Comparison of ENCODE assay signal across 8 cellular contexts in the genomic region with DNA sequence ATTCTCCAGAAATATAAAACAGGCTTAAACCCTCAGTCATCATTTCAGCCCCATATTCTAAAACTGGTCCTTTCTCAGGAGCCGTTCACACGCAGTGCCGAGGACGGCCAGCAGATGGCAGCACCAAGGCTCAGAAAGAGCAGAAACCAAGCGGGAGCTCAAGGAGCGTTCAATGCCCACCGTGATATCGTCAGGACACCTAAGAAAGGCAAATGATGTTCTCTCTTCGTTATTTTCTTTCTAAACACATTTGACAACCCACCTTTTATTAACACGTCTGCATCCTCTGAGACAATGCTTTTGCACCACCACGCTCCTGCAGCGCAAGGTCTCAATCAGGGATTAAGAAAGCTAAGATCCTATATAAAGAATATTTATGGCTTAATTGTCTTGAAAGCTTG. TPM values are rescaled to one million over a fixed set of nuclear protein-coding genes. Genes with fewer than 3 reads are reported as not detected.
DNase-seq lines count a peak whose midpoint lies in the region; ATAC-seq, FAIRE-seq and TF ChIP-seq lines count a peak whose summit lies in the region.

No MANE protein-coding gene starts in this region.

- POLR2A ChIA-PET in activated CD4-positive, alpha-beta T cell treated with anti-CD3 and anti-CD28 coated beads, Interleukin-2, amount 10 ng/mL, durations not matched to agents 7 days and 5 days (lab: Charles Lee), result no interaction called here
- POLR2A ChIA-PET in HepG2 (lab: Yijun Ruan, JAX), result interaction anchor here (0.6 to 3.3 kb wide), 3 partner anchors 21 to 51 kb away, joined by 4 to 47 read pairs (median 16); a partner anchor contains a TSS

- ATAC-seq in HG03139 (IDR thresholded peaks at IDR 0.05; ENCODE audit: unreplicated experiment) (peak; percentile 75), HepG2 (peak; percentile 43), HG02870 (IDR thresholded peaks at IDR 0.05; ENCODE audit: unreplicated experiment) (no peak)

- no peaks in the 10 kb centered on the region for H3K9me3 ChIP-seq in HepG2 (ENCODE audit: low read length)

- no peak overlapping the region for H3K4me3 Mint-ChIP-seq in activated CD4-positive, alpha-beta T cell treated with anti-CD3 and anti-CD28 coated beads, Interleukin-2, amount 10 ng/mL, durations not matched to agents 7 days and 5 days

- peak overlapping the region; percentile 69 for H2AFZ ChIP-seq in HepG2 (ENCODE audit: low read length)

- peak; percentile 68 for FAIRE-seq in HepG2 (lab: Jason Lieb, UNC)

- intact Hi-C loops in HepG2 (cut with micrococcal nuclease; ENCODE audit: unreplicated experiment), result loop anchor here (1.0 to 5.0 kb wide), 4 partner anchors 20 to 139 kb away; a partner anchor contains a TSS

- TF ChIP-seq RAD21 in HepG2 (CRISPR knock-in tag; IDR thresholded peaks at IDR 0.05), result peak; percentile 90

- TF ChIP-seq CTCF in GM12874 (IDR thresholded peaks at IDR 0.05; ENCODE audit: insufficient read depth, low read depth, low read length) (peak; percentile 86), coronary artery (IDR thresholded peaks at IDR 0.05) (peak; percentile 74), HepG2 (CRISPR knock-in tag; IDR thresholded peaks at IDR 0.05) (peak; percentile 91)

- WGBS in HepG2 (ENCODE audit: low lambda C conversion rate), result 16% methylated on average over 12 of the region's 12 CpGs

- H3K4me1 ChIP-seq in HepG2 (ENCODE audit: insufficient read depth, low read length), result peaks cover 56% of the 10 kb centered on the region

- H3K9ac ChIP-seq in HepG2 (ENCODE audit: insufficient read depth, low read depth, low read length), result no peak overlapping the region

- TF ChIP-seq POLR2A in HepG2 (IDR thresholded peaks at IDR 0.05; ENCODE audit: insufficient read depth in 1 of 2, low read depth in 2 of 2, low read length in 2 of 2), result no peak

- peaks cover 8% of the 10 kb centered on the region for H3K4me1 Mint-ChIP-seq in activated CD4-positive, alpha-beta T cell treated with anti-CD3 and anti-CD28 coated beads, Interleukin-2, amount 10 ng/mL, durations not matched to agents 7 days and 5 days

- H3K4me3 ChIP-seq in coronary artery, result no peak overlapping the region
- peak overlapping the region in 2 of 3 experiments; percentile 8 to 38; a peak in 3 of 6 replicates for H3K4me3 ChIP-seq in HepG2 (replicated peaks in 1 of 3; ENCODE audit: insufficient read depth in 1 of 3, low read depth in 2 of 3, low read length in 3 of 3)

- DNase-seq in NCI-H345 treated with DMSO at 0.1 percent for 48 hours (lab: John Stamatoyannopoulos, UW; ENCODE audit: unreplicated experiment) (peak; percentile 32), coronary artery (ENCODE audit: low spot score) (peak; percentile 49), HepG2 (ENCODE audit: low spot score) (peak; percentile 57)
- DNase-seq in activated CD4-positive, alpha-beta T cell treated with anti-CD3 and anti-CD28 coated beads, Interleukin-2, amount 10 ng/mL, durations not matched to agents 7 days and 5 days, result peak; percentile 84
- DNase-seq in stimulated activated CD4-positive, alpha-beta T cell treated with anti-CD3 and anti-CD28 coated beads, Interleukin-4, amount 100 ng/mL, for 48 hours (ENCODE audit: low read depth in 2 of 2), result peak; percentile 74 to 95

- no peaks in the 10 kb centered on the region for H3K36me3 ChIP-seq in HepG2 (replicated peaks in 1 of 2; ENCODE audit: control insufficient read depth in 1 of 2, insufficient read depth in 2 of 2, low read length in 2 of 2)

- TF ChIP-seq EP300 in HepG2 (IDR thresholded peaks at IDR 0.05; ENCODE audit: low read depth in 2 of 2, low read length in 2 of 2) (no peak), HepG2 (CRISPR knock-in tag; IDR thresholded peaks at IDR 0.05; ENCODE audit: borderline replicate concordance) (no peak)

- H3K27me3 Mint-ChIP-seq in activated CD4-positive, alpha-beta T cell treated with anti-CD3 and anti-CD28 coated beads, Interleukin-2, amount 10 ng/mL, durations not matched to agents 7 days and 5 days, result peaks cover 29% of the 10 kb centered on the region

- H3K79me2 ChIP-seq in HepG2 (ENCODE audit: insufficient read depth, low read length), result no peaks in the 10 kb centered on the region

- H3K27me3 ChIP-seq in HepG2 (ENCODE audit: control insufficient read depth in 1 of 2, insufficient read depth in 2 of 2, low read length in 2 of 2), result no peaks in the 10 kb centered on the region

- CTCF ChIA-PET in activated CD4-positive, alpha-beta T cell treated with anti-CD3 and anti-CD28 coated beads, Interleukin-2, amount 10 ng/mL, durations not matched to agents 7 days and 5 days (lab: Charles Lee), result interaction anchor here (0.8 to 3.9 kb wide), 16 partner anchors 9 to 364 kb away, joined by 3 to 30 read pairs (median 4); no protein-coding TSS in a partner anchor
- CTCF ChIA-PET in HepG2 (lab: Yijun Ruan, JAX; ENCODE audit: low intra/inter-chr PET ratio, low total read pairs), result interaction anchor here (0.6 to 2.9 kb wide), 3 partner anchors 30 to 140 kb away, joined by 3 to 21 read pairs (median 3); a partner anchor contains a TSS

- H4K20me1 ChIP-seq in HepG2 (ENCODE audit: insufficient read depth, low read length), result no peaks in the 10 kb centered on the region

- H3K27ac Mint-ChIP-seq in activated CD4-positive, alpha-beta T cell treated with anti-CD3 and anti-CD28 coated beads, Interleukin-2, amount 10 ng/mL, durations not matched to agents 7 days and 5 days, result no peak overlapping the region

- H3K27ac ChIP-seq in coronary artery (no peak overlapping the region), HepG2 (ENCODE audit: extremely low read length, insufficient read depth, low read length) (no peak overlapping the region)

- H3K36me3 Mint-ChIP-seq in activated CD4-positive, alpha-beta T cell treated with anti-CD3 and anti-CD28 coated beads, Interleukin-2, amount 10 ng/mL, durations not matched to agents 7 days and 5 days (ENCODE audit: low read depth), result no peaks in the 10 kb centered on the region

- in situ Hi-C loops in HepG2 (cut with HindIII; ENCODE audit: extremely low pct_ligation_motif_present, low pct_unique_long_range_greater_than_20kb), result no loop called here

- peak overlapping the region; percentile 82 for H3K4me2 ChIP-seq in HepG2 (ENCODE audit: low read depth, low read length)

- H3K9me3 Mint-ChIP-seq in activated CD4-positive, alpha-beta T cell treated with anti-CD3 and anti-CD28 coated beads, Interleukin-2, amount 10 ng/mL, durations not matched to agents 7 days and 5 days, result no peaks in the 10 kb centered on the region

- BruUV-seq in HepG2 (replicated peaks; lab: Mats Ljungman, UMichigan), result no TSS peak

TF ChIP-seq in HepG2, 621 proteins besides CTCF, POLR2A, EP300 and RAD21 (continues in another document):
- TF ChIP-seq AHR (CRISPR knock-in tag; IDR thresholded peaks at IDR 0.05), result no peak
- TF ChIP-seq NFRKB (IDR thresholded peaks at IDR 0.05), result no peak

RNA-seq across cellular contexts. Expression of a gene that starts 45.7 kb away (rescaled TPM):
- 10 to 100 TPM; 82.7 to 84.8 TPM for total RNA-seq in activated CD4-positive, alpha-beta T cell treated with anti-CD3 and anti-CD28 coated beads, Interleukin-2, amount 10 ng/mL, durations not matched to agents 7 days and 5 days
- 22.3 and 28.9 TPM in 2 replicates for total RNA-seq in HepG2 (2016; rRNA removed; fragmentation: Illumina TruSeq; extraction: Trizol)
- 316 and 350 TPM in 2 replicates for total RNA-seq in HepG2 (2016; cell fraction: cytosol; rRNA removed; fragmentation: Illumina TruSeq; extraction: Trizol; ENCODE audit: low read depth)
- total RNA-seq in HepG2 (2016; cell fraction: insoluble cytoplasmic fraction; rRNA removed; fragmentation: Illumina TruSeq; extraction: Trizol), result 18.9 and 26.2 TPM in 2 replicates
- 57.6 and 59.9 TPM in 2 replicates for total RNA-seq in HepG2 (2016; cell fraction: membrane; rRNA removed; fragmentation: Illumina TruSeq; extraction: Trizol)
- total RNA-seq in HepG2 (2016; cell fraction: nucleus; rRNA removed; fragmentation: Illumina TruSeq; extraction: Trizol), result 50.1 and 55.5 TPM in 2 replicates
- polyA plus RNA-seq in HepG2 (2011; rRNA removed), result 12.4 TPM in 2 replicates
- polyA plus RNA-seq in HepG2 (2011; cell fraction: cytosol; rRNA removed), result 5.1 and 5.5 TPM in 2 replicates
- 79.7 and 90.7 TPM in 2 replicates for polyA plus RNA-seq in HepG2 (2011; cell fraction: nucleus; rRNA removed)
- 26.4 and 28.0 TPM in 2 replicates for polyA plus RNA-seq in HepG2 (2012)
- polyA plus RNA-seq in HepG2 (2016; cell fraction: cytosol; fragmentation: Illumina TruSeq; extraction: Trizol; ENCODE audit: low read depth), result 3.1 and 3.3 TPM in 2 replicates
- polyA plus RNA-seq in HepG2 (2016; cell fraction: insoluble cytoplasmic fraction; fragmentation: Illumina TruSeq; extraction: Trizol; ENCODE audit: low read depth), result 10.1 and 11.9 TPM in 2 replicates
- polyA plus RNA-seq in HepG2 (2016; cell fraction: membrane; fragmentation: Illumina TruSeq; extraction: Trizol; ENCODE audit: low read depth), result 4.5 and 4.7 TPM in 2 replicates
- polyA plus RNA-seq in HepG2 (2016; cell fraction: nucleus; fragmentation: Illumina TruSeq; extraction: Trizol; ENCODE audit: insufficient read depth, low read depth), result 38.9 and 41.2 TPM in 2 replicates
- polyA minus RNA-seq in HepG2 (2011; rRNA and poly(A)+ RNA removed; ENCODE audit: low replicate concordance), result 18.7 and 23.4 TPM in 2 replicates
- 21.6 and 23.1 TPM in 2 replicates for polyA minus RNA-seq in HepG2 (2011; cell fraction: cytosol; rRNA and poly(A)+ RNA removed)
- polyA minus RNA-seq in HepG2 (2011; cell fraction: nucleus; rRNA and poly(A)+ RNA removed), result 99.0 and 111 TPM in 2 replicates

RNA-seq across cellular contexts. Expression of a gene that starts 52.5 kb away (rescaled TPM):
- total RNA-seq in activated CD4-positive, alpha-beta T cell treated with anti-CD3 and anti-CD28 coated beads, Interleukin-2, amount 10 ng/mL, durations not matched to agents 7 days and 5 days, result not detected
- not detected in 2 replicates for total RNA-seq in HepG2 (2016; rRNA removed; fragmentation: Illumina TruSeq; extraction: Trizol)
- not detected in 2 replicates for total RNA-seq in HepG2 (2016; cell fraction: cytosol; rRNA removed; fragmentation: Illumina TruSeq; extraction: Trizol; ENCODE audit: low read depth)
- total RNA-seq in HepG2 (2016; cell fraction: insoluble cytoplasmic fraction; rRNA removed; fragmentation: Illumina TruSeq; extraction: Trizol), result not detected in 2 replicates
- total RNA-seq in HepG2 (2016; cell fraction: membrane; rRNA removed; fragmentation: Illumina TruSeq; extraction: Trizol), result not detected in 2 replicates
- not detected in 2 replicates for total RNA-seq in HepG2 (2016; cell fraction: nucleus; rRNA removed; fragmentation: Illumina TruSeq; extraction: Trizol)
- not detected in 2 replicates for polyA plus RNA-seq in HepG2 (2011; rRNA removed)
- not detected in 2 replicates for polyA plus RNA-seq in HepG2 (2011; cell fraction: cytosol; rRNA removed)
- not detected in 2 replicates for polyA plus RNA-seq in HepG2 (2011; cell fraction: nucleus; rRNA removed)
- not detected in 2 replicates for polyA plus RNA-seq in HepG2 (2012)
- polyA plus RNA-seq in HepG2 (2016; cell fraction: cytosol; fragmentation: Illumina TruSeq; extraction: Trizol; ENCODE audit: low read depth), result not detected in 2 replicates
- polyA plus RNA-seq in HepG2 (2016; cell fraction: insoluble cytoplasmic fraction; fragmentation: Illumina TruSeq; extraction: Trizol; ENCODE audit: low read depth), result not detected in 2 replicates
- polyA plus RNA-seq in HepG2 (2016; cell fraction: membrane; fragmentation: Illumina TruSeq; extraction: Trizol; ENCODE audit: low read depth), result not detected in 2 replicates
- not detected in 2 replicates for polyA plus RNA-seq in HepG2 (2016; cell fraction: nucleus; fragmentation: Illumina TruSeq; extraction: Trizol; ENCODE audit: insufficient read depth, low read depth)
- not detected in 2 replicates for polyA minus RNA-seq in HepG2 (2011; rRNA and poly(A)+ RNA removed; ENCODE audit: low replicate concordance)
- polyA minus RNA-seq in HepG2 (2011; cell fraction: cytosol; rRNA and poly(A)+ RNA removed), result not detected in 2 replicates
- not detected in 2 replicates for polyA minus RNA-seq in HepG2 (2011; cell fraction: nucleus; rRNA and poly(A)+ RNA removed)

Comparison
In these comparisons a context has a peak if more than half of its experiments do, and no peak if none do; other contexts are left out.
1. DNase-seq: peak in every context shown above with its lines; median percentile 84 in stimulated activated CD4-positive, alpha-beta T cell treated with anti-CD3 and anti-CD28 coated beads, Interleukin-4, amount 100 ng/mL, for 48 hours; 84 in activated CD4-positive, alpha-beta T cell treated with anti-CD3 and anti-CD28 coated beads, Interleukin-2, amount 10 ng/mL, durations not matched to agents 7 days and 5 days; 57 in HepG2; 49 in coronary artery; 32 in NCI-H345 treated with DMSO at 0.1 percent for 48 hours.